ENCODE assay signal across 11 cellular contexts in genomic region chr17:14337596-14338079, GRCh38. TPM values are rescaled to one million over a fixed set of nuclear protein-coding genes. Genes with fewer than 3 reads are reported as not detected.
DNase-seq lines count a peak whose midpoint lies in the region; ATAC-seq and TF ChIP-seq lines count a peak whose summit lies in the region.
"Had no signal": no experiment of that assay in that cellular context is flagged by ENCODE, and none has a peak within 500 bp of the region (broad histone marks: within the 10 kb centered on the region; RNA-seq: fewer than 3 reads in every experiment).

No MANE protein-coding gene starts in this region.

- 89% methylated on average over 3 of the region's 3 CpGs for WGBS in hepatocyte (ENCODE audit: low lambda C conversion rate, missing lambda C conversion rate)

- no peaks in the 10 kb centered on the region for H3K9me2 ChIP-seq in hepatocyte (replicated peaks; ENCODE audit: insufficient read depth)

- H3K36me3 ChIP-seq in lower lobe of right lung = no peaks in the 10 kb centered on the region
- H3K36me3 ChIP-seq in hepatocyte (replicated peaks; ENCODE audit: insufficient read depth, low read depth) = no peaks in the 10 kb centered on the region
- H3K36me3 ChIP-seq: right atrium auricular region had no signal

- H3K27me3 ChIP-seq in lower lobe of right lung (ENCODE audit: low read depth) = no peaks in the 10 kb centered on the region
- no peaks in the 10 kb centered on the region for H3K27me3 ChIP-seq in hepatocyte
- H3K27me3 ChIP-seq: right atrium auricular region had no signal

- peaks cover 4% of the 10 kb centered on the region for H3K36me3 Mint-ChIP-seq in T-helper 17 cell (ENCODE audit: low read depth)

- TF ChIP-seq CTCF in lower lobe of right lung (IDR thresholded peaks at IDR 0.05) = no peak
- TF ChIP-seq CTCF in hepatocyte (IDR thresholded peaks at IDR 0.05; ENCODE audit: poor library complexity) = no peak

- H3K4me3 Mint-ChIP-seq in T-helper 17 cell = peak overlapping the region; percentile 15

- no peak overlapping the region for H3K4me2 ChIP-seq in hepatocyte

- no peak overlapping the region for H2AFZ ChIP-seq in hepatocyte

- no peaks in the 10 kb centered on the region for H3K4me1 ChIP-seq in lower lobe of right lung
- H3K4me1 ChIP-seq in hepatocyte (ENCODE audit: insufficient read depth) = peaks cover 12% of the 10 kb centered on the region

- H3K27ac ChIP-seq in lower lobe of right lung (no peak overlapping the region), hepatocyte (no peak overlapping the region)
- H3K27ac ChIP-seq: epithelial cell of prostate, right atrium auricular region had no signal

- peak overlapping the region; percentile 96 for H3K27ac Mint-ChIP-seq in T-helper 17 cell

- peaks cover 63% of the 10 kb centered on the region for H3K4me1 Mint-ChIP-seq in T-helper 17 cell

- DNase-seq in T-helper 17 cell = no peak
- DNase-seq in stimulated activated CD4-positive, alpha-beta T cell treated with anti-CD3 and anti-CD28 coated beads, Interleukin-12 subunit alpha, Interleukin-12 subunit beta, amount 100 ng/mL, for 48 hours (ENCODE audit: low read depth in 2 of 3, low spot score in 1 of 3) = peak; percentile 59 to 63 (median 63)
- no peak for DNase-seq in epidermal melanocyte (ENCODE audit: insufficient read length, low spot score)
- DNase-seq in NCI-H1092 (lab: John Stamatoyannopoulos, UW) = no peak
- no peak for DNase-seq in lower lobe of right lung
- DNase-seq in hepatocyte (ENCODE audit: low spot score) = no peak
- DNase-seq: left colon had no signal

- H3K79me2 ChIP-seq in hepatocyte = no peaks in the 10 kb centered on the region

- no peaks in the 10 kb centered on the region for H4K20me1 ChIP-seq in hepatocyte (ENCODE audit: insufficient read depth, poor library complexity, severe bottlenecking)

- intact Hi-C loops in lower lobe of right lung (cut with DNase I) = no loop called here

- H3K4me3 ChIP-seq in lower lobe of right lung (no peak overlapping the region), hepatocyte (no peak overlapping the region)
- H3K4me3 ChIP-seq: right atrium auricular region had no signal

- ATAC-seq in GM18502 (IDR thresholded peaks at IDR 0.05; ENCODE audit: poor library complexity, unreplicated experiment) (peak; percentile 94), GM21576 (IDR thresholded peaks at IDR 0.05; ENCODE audit: unreplicated experiment) (peak; percentile 79), T-helper 17 cell (no peak), lower lobe of right lung (no peak)
- ATAC-seq: left colon had no signal

- H3K9me3 ChIP-seq in T-helper 17 cell (ENCODE audit: control insufficient read depth, low read length, poor library complexity, severe bottlenecking) (no peaks in the 10 kb centered on the region), lower lobe of right lung (no peaks in the 10 kb centered on the region), hepatocyte (ENCODE audit: low read depth) (no peaks in the 10 kb centered on the region)
- H3K9me3 ChIP-seq: right atrium auricular region had no signal

- no peaks in the 10 kb centered on the region for H3K27me3 Mint-ChIP-seq in T-helper 17 cell

RNA-seq across cellular contexts. Expression of gene HS3ST3B1, which starts 36.8 kb away (rescaled TPM):
- 10 to 100 TPM; 13.5 to 15.4 TPM for total RNA-seq in T-helper 17 cell
- 3.4 TPM for total RNA-seq in lower lobe of right lung
- total RNA-seq in hepatocyte = 5.8 TPM in 2 replicates
- polyA plus RNA-seq in hepatocyte = 3.7 and 4.2 TPM in 2 replicates

Comparison
In these comparisons a context has a peak if more than half of its experiments do, and no peak if none do; other contexts are left out.
1. ATAC-seq: peak in GM18502 (single experiment) and GM21576 (single experiment); none in T-helper 17 cell (single experiment) and lower lobe of right lung (0 of 2).
2. DNase-seq: peak in stimulated activated CD4-positive, alpha-beta T cell treated with anti-CD3 and anti-CD28 coated beads, Interleukin-12 subunit alpha, Interleukin-12 subunit beta, amount 100 ng/mL, for 48 hours (3 of 3); none in T-helper 17 cell (0 of 3), epidermal melanocyte (single experiment), NCI-H1092 (single experiment), lower lobe of right lung (single experiment) and hepatocyte (single experiment).